Comparison of ENCODE assay signal across 1 cellular context in the genomic region with DNA sequence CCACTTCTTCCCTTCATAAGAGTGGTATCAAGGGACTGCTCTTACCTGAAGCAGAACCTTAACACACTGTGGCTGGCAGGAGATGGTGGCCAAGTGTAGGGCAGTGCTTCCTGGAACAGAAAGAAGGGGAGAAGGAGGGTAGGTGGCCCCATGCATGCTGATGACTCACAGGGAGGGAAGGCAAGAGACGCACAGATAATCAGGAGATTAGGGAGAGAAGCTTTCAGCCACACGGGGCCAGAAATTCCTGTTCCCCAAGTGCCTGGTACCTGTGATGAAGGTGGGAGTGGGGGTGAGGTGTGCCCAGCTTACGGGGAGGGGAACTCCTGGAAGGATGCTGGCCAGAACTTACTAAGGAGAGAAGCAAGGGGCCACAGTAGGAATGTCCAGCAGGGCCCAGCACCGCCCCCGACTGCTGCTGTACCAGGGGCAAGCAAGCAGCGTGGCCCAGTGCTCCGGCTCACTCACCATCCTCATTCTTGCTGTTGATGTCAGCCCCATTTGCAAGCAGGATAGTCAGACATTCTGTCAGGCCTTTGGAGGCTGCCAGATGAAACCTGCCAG.
TF ChIP-seq lines count a peak whose summit lies in the region.

No MANE protein-coding gene starts in this region.

TF ChIP-seq in H1, 55 proteins besides CTCF, POLR2A, EP300 and RAD21:
- TF ChIP-seq TCF12 (IDR thresholded peaks at IDR 0.05; ENCODE audit: low read depth, low read length): no peak
- no peak for TF ChIP-seq POLR2AphosphoS5 (IDR thresholded peaks at IDR 0.05; ENCODE audit: low read depth, low read length)
- no peak for TF ChIP-seq CREB1 (IDR thresholded peaks at IDR 0.05)
- no peak for TF ChIP-seq CTBP2 (IDR thresholded peaks at IDR 0.05; ENCODE audit: borderline replicate concordance, insufficient read depth, insufficient read length, low read length)
